ENCODE assay signal across 8 cellular contexts in genomic region chr10:61452655-61453641, GRCh38. TPM values are rescaled to one million over a fixed set of nuclear protein-coding genes. Genes with fewer than 3 reads are reported as not detected.
DNase-seq lines count a peak whose midpoint lies in the region; ATAC-seq, FAIRE-seq and TF ChIP-seq lines count a peak whose summit lies in the region.

Gene TMEM26 (minus strand): TSS chr10:61453381. CDS start chr10:61453081, 300 bp downstream.

- DNase-seq in adipocyte (ENCODE audit: low read depth) (peak; percentile 42), hepatocyte (ENCODE audit: low spot score) (peak; percentile 60), putamen (ENCODE audit: low spot score) (peak; percentile 58), urothelium cell line (ENCODE audit: low spot score) (no peak), NCI-H128 (lab: John Stamatoyannopoulos, UW; ENCODE audit: unreplicated experiment) (no peak), KG1 (lab: John Stamatoyannopoulos, UW) (no peak)

- H3K4me3 ChIP-seq in adipocyte (ENCODE audit: low read length) (peak within 1 kb of the TSS; percentile 80), hepatocyte (peak within 1 kb of the TSS; percentile 70)

- no peak for ATAC-seq in GM18498 (IDR thresholded peaks at IDR 0.05; ENCODE audit: unreplicated experiment)

- 3% methylated on average over 50 of the region's 58 CpGs for WGBS in hepatocyte (ENCODE audit: low lambda C conversion rate, missing lambda C conversion rate)

- no peak for TF ChIP-seq CTCF in hepatocyte (IDR thresholded peaks at IDR 0.05; ENCODE audit: poor library complexity)

- no peak within 1 kb of the TSS for H3K27ac ChIP-seq in hepatocyte

- H3K27me3 ChIP-seq in adipocyte (replicated peaks; ENCODE audit: control insufficient read depth, insufficient read depth, low read length): peaks cover 19% of the 10 kb centered on the region
- H3K27me3 ChIP-seq in hepatocyte: peaks cover 42% of the 10 kb centered on the region

- H3K36me3 ChIP-seq in ES-I3 (ENCODE audit: insufficient read depth, low read length) (no peaks in the 10 kb centered on the region), adipocyte (ENCODE audit: control insufficient read depth, insufficient read depth, low read length, severe bottlenecking) (no peaks in the 10 kb centered on the region), hepatocyte (replicated peaks; ENCODE audit: insufficient read depth, low read depth) (no peaks in the 10 kb centered on the region)

- FAIRE-seq in urothelium cell line (lab: Jason Lieb, UNC): no peak

- no peaks in the 10 kb centered on the region; the same call in 1 of the 2 replicates for H3K4me1 ChIP-seq in ES-I3 (ENCODE audit: insufficient read depth, low read length)
- peaks cover 22% of the 10 kb centered on the region for H3K4me1 ChIP-seq in adipocyte (ENCODE audit: control insufficient read depth, insufficient read depth, low read length)
- H3K4me1 ChIP-seq in hepatocyte (ENCODE audit: insufficient read depth): peaks cover 5% of the 10 kb centered on the region

- peak within 1 kb of the TSS; percentile 93 for H3K4me2 ChIP-seq in hepatocyte

- no peaks in the 10 kb centered on the region for H4K20me1 ChIP-seq in hepatocyte (ENCODE audit: insufficient read depth, poor library complexity, severe bottlenecking)

- H3K9me3 ChIP-seq in ES-I3 (ENCODE audit: control insufficient read depth, insufficient read depth, low read length): no peaks in the 10 kb centered on the region
- H3K9me3 ChIP-seq in adipocyte (ENCODE audit: control insufficient read depth, low read length): no peaks in the 10 kb centered on the region
- H3K9me3 ChIP-seq in hepatocyte (ENCODE audit: low read depth): no peaks in the 10 kb centered on the region

- peak within 1 kb of the TSS; percentile 72 for H2AFZ ChIP-seq in hepatocyte

- no peaks in the 10 kb centered on the region for H3K79me2 ChIP-seq in hepatocyte

- H3K9ac ChIP-seq in ES-I3 (ENCODE audit: low read depth, low read length): peak within 1 kb of the TSS; percentile 67
- H3K9ac ChIP-seq in adipocyte (ENCODE audit: low read length): no peak within 1 kb of the TSS

- no peaks in the 10 kb centered on the region for H3K9me2 ChIP-seq in hepatocyte (replicated peaks; ENCODE audit: insufficient read depth)

RNA-seq across cellular contexts. Expression of gene TMEM26, which starts in this region (rescaled TPM):
- total RNA-seq in hepatocyte: 2.2 and 3.3 TPM in 2 replicates
- 0.27 and 0.39 TPM in 2 replicates for polyA plus RNA-seq in hepatocyte

Comparison
In these comparisons a context has a peak if more than half of its experiments do, and no peak if none do; other contexts are left out.
1. DNase-seq: peak in adipocyte (single experiment), hepatocyte (single experiment) and putamen (single experiment); none in urothelium cell line (single experiment), NCI-H128 (single experiment) and KG1 (single experiment).